Comparison of ENCODE assay signal across 8 cellular contexts in the genomic region with DNA sequence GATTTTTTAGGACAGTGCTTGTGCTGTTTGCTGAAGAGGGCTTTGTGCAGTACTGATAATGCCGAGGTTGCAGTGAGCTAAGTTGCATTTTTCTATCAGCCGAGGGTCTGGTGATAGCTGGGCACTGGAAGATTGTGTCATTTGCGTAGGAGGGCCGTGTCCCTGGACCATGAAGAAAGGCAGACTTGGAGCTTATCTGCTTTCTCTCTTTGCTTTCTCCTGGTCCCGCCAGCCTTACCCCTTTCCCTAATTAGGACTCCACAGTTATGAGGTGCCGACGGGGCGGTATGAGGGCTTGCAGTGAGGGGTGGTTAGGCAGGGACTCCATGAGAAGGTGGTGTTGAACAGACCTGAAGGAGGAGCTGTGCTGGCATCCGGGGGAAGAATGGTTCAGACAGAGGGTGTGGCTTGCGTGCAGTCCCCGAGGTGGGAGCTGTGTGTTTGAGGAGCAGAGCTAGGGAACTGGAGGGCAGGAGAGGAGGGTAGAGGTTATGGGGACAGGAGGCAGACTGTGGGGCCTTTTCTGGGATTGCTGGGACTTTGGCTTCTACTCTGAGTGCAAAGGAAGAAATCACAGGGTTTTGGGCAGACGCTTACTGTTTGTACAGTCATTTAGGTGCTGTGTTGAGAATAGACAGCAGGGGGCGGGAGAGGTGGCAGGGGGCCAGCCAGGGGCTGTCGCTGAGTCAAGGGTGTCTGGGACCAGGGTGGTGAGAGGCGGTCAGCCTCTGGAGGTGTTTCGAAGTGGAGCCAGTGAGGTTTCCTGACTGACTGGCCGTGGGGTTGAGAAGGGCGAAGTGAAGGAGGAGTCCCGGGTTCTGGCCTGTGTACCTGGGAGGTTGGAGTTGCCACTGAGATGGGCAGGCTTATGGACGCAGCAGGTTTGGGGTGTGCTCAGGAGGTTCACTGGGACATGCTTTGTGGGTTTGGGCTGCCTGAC. TPM values are rescaled to one million over a fixed set of nuclear protein-coding genes. Genes with fewer than 3 reads are reported as not detected.
DNase-seq lines count a peak whose midpoint lies in the region; ATAC-seq and TF ChIP-seq lines count a peak whose summit lies in the region.

No MANE protein-coding gene starts in this region.

- WGBS in upper lobe of left lung, 2 donors, result 31 to 43% methylated on average over 20 of the region's 20 CpGs

- POLR2A ChIA-PET in HEK293 (lab: Yijun Ruan, JAX), result interaction anchor here (0.6 kb wide), 1 partner anchor 17 kb away, joined by 4 read pairs; no protein-coding TSS in a partner anchor

- H3K79me2 ChIP-seq in DND-41 (ENCODE audit: insufficient read depth, low read length), result no peaks in the 10 kb centered on the region
- H3K79me2 ChIP-seq in parathyroid adenoma, result no peaks in the 10 kb centered on the region

- no peak for TF ChIP-seq POLR2A in upper lobe of left lung (IDR thresholded peaks at IDR 0.05)

- DNase-seq in DND-41 (peak; percentile 50), NOMO-1 treated with dmso at 0.1 percent for 144 hours (lab: John Stamatoyannopoulos, UW; ENCODE audit: unreplicated experiment) (peak; percentile 62), fibroblast of pulmonary artery (ENCODE audit: low read depth) (peak; percentile 58), upper lobe of left lung (peak; percentile 74 to 89), SHP77 treated with DMSO at 0.1 percent for 48 hours (lab: John Stamatoyannopoulos, UW) (no peak)
- DNase-seq in activated T-cell treated with anti-CD3 and anti-CD28 coated beads, Interleukin-2, amount 50 U/mL, for 1 hour, result peak; percentile 64

- H3K4me1 ChIP-seq in DND-41 (ENCODE audit: insufficient read depth, low read length) (peaks cover 12% of the 10 kb centered on the region), HEK293 (ENCODE audit: control insufficient read depth, insufficient read depth, low read length) (no peaks in the 10 kb centered on the region; the same call in 1 of the 2 replicates), parathyroid adenoma (peaks cover 3% of the 10 kb centered on the region), upper lobe of left lung (peaks cover 29 to 40% (median 33%) of the 10 kb centered on the region in 4 donors)

- no peak overlapping the region for H3K27ac ChIP-seq in DND-41 (ENCODE audit: low read length)
- no peak overlapping the region for H3K27ac ChIP-seq in HEK293 (ENCODE audit: extremely low read depth, low read depth, low read length)
- H3K27ac ChIP-seq in parathyroid adenoma, result no peak overlapping the region
- peak overlapping the region in 1 of 4 donors; percentile 36 for H3K27ac ChIP-seq in upper lobe of left lung

- CTCF ChIA-PET in HEK293 (lab: Yijun Ruan, JAX), result interaction anchor here (0.5 to 5.3 kb wide), 36 partner anchors 8 to 1049 kb away, joined by 3 to 35 read pairs (median 4); no protein-coding TSS in a partner anchor

- TF ChIP-seq EP300 in upper lobe of left lung (IDR thresholded peaks at IDR 0.05), result no peak

- TF ChIP-seq CTCF in DND-41 (IDR thresholded peaks at IDR 0.05; ENCODE audit: borderline replicate concordance, extremely low read depth, low read length, poor library complexity, severe bottlenecking) (peak; percentile 57), HEK293 (tag by site-specific recombination; IDR thresholded peaks at IDR 0.05) (peak; percentile 83), fibroblast of pulmonary artery (IDR thresholded peaks at IDR 0.05; ENCODE audit: low read length, missing control alignments) (peak; percentile 55), parathyroid adenoma (IDR thresholded peaks at IDR 0.05) (peak; percentile 32), upper lobe of left lung (IDR thresholded peaks at IDR 0.05) (peak; percentile 21 to 79 (median 54))

- H2AFZ ChIP-seq in DND-41 (ENCODE audit: low read depth, low read length) (no peak overlapping the region), parathyroid adenoma (peak overlapping the region; percentile 75)

- H3K27me3 ChIP-seq in DND-41 (ENCODE audit: insufficient read depth, low read length, poor library complexity) (no peaks in the 10 kb centered on the region), parathyroid adenoma (ENCODE audit: control insufficient read depth, insufficient read depth, low read length) (no peaks in the 10 kb centered on the region), upper lobe of left lung (no peaks in the 10 kb centered on the region)

- H4K20me1 ChIP-seq in DND-41 (ENCODE audit: insufficient read depth, low read length), result 0 out of 2 replicates have a peak, but pooled peaks cover 3% of the 10 kb centered on the region

- ATAC-seq in DND-41 (ENCODE audit: insufficient read depth, low read depth) (peak; percentile 57), upper lobe of left lung (ENCODE audit: low FRiP score in 2 of 2) (peak; percentile 47 to 82)

- H3K4me2 ChIP-seq in DND-41 (ENCODE audit: insufficient read depth, low read length) (no peak overlapping the region), parathyroid adenoma (ENCODE audit: low read length) (peak overlapping the region; percentile 53)

- H3K9me3 ChIP-seq in DND-41 (ENCODE audit: insufficient read depth, low read length, severe bottlenecking), result no peaks in the 10 kb centered on the region
- no peaks in the 10 kb centered on the region for H3K9me3 ChIP-seq in HEK293 (ENCODE audit: control insufficient read depth, insufficient read depth, low read depth, low read length)
- no peaks in the 10 kb centered on the region for H3K9me3 ChIP-seq in parathyroid adenoma (ENCODE audit: control insufficient read depth, low read length)
- no peaks in the 10 kb centered on the region for H3K9me3 ChIP-seq in upper lobe of left lung

- H3K4me3 ChIP-seq in DND-41 (ENCODE audit: low read depth in 1 of 2, low read length in 2 of 2) (no peak overlapping the region), HEK293 (ENCODE audit: low read depth, low read length) (no peak overlapping the region; the same call in 1 of the 2 replicates), fibroblast of pulmonary artery (replicated peaks; ENCODE audit: low read depth, low read length) (peak overlapping the region; percentile 40), parathyroid adenoma (ENCODE audit: low read depth, low read length) (no peak overlapping the region), upper lobe of left lung (peak overlapping the region in 1 of 4 donors; percentile 23)

- no peak overlapping the region for H3K9ac ChIP-seq in DND-41 (ENCODE audit: low read depth, low read length)
- H3K9ac ChIP-seq in parathyroid adenoma, result no peak overlapping the region

- H3K36me3 ChIP-seq in DND-41 (ENCODE audit: insufficient read depth, low read length) (no peaks in the 10 kb centered on the region), HEK293 (ENCODE audit: control insufficient read depth in 2 of 2, insufficient read depth in 1 of 2, low read length in 2 of 2) (peaks cover 0 to 2% of the 10 kb centered on the region in 2 experiments; a peak in 1 of 3 replicates), parathyroid adenoma (ENCODE audit: control insufficient read depth, insufficient read depth, low read length) (no peaks in the 10 kb centered on the region), upper lobe of left lung (peaks cover 0 to 28% (median 5%) of the 10 kb centered on the region in 4 donors)

TF ChIP-seq in HEK293, 187 proteins besides CTCF, POLR2A, EP300 and RAD21 (continues in another document):
- TF ChIP-seq SP7 (tag by site-specific recombination; IDR thresholded peaks at IDR 0.05) (0 out of 2 replicates have a peak, but pooled peaks have one; percentile 22), ZNF169 (tag by site-specific recombination; IDR thresholded peaks at IDR 0.05) (no peak), ZNF660 (tag by site-specific recombination; IDR thresholded peaks at IDR 0.05) (no peak), ZIC2 (tag by site-specific recombination; IDR thresholded peaks at IDR 0.05) (peak; percentile 45; the same call in 1 of the 2 replicates), ZNF350 (tag by site-specific recombination; IDR thresholded peaks at IDR 0.05) (no peak), ZNF555 (tag by site-specific recombination; conservative IDR thresholded peaks at IDR 0.05) (no peak), ZNF426 (tag by site-specific recombination; IDR thresholded peaks at IDR 0.05) (no peak), SP2 (tag by site-specific recombination; IDR thresholded peaks at IDR 0.05) (0 out of 2 replicates have a peak, but pooled peaks have one; percentile 6)
- TF ChIP-seq, protein P1, sequence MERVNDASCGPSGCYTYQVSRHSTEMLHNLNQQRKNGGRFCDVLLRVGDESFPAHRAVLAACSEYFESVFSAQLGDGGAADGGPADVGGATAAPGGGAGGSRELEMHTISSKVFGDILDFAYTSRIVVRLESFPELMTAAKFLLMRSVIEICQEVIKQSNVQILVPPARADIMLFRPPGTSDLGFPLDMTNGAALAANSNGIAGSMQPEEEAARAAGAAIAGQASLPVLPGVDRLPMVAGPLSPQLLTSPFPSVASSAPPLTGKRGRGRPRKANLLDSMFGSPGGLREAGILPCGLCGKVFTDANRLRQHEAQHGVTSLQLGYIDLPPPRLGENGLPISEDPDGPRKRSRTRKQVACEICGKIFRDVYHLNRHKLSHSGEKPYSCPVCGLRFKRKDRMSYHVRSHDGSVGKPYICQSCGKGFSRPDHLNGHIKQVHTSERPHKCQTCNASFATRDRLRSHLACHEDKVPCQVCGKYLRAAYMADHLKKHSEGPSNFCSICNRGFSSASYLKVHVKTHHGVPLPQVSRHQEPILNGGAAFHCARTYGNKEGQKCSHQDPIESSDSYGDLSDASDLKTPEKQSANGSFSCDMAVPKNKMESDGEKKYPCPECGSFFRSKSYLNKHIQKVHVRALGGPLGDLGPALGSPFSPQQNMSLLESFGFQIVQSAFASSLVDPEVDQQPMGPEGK (tag by site-specific recombination; IDR thresholded peaks at IDR 0.05), result peak; percentile 68
- TF ChIP-seq, protein P2, sequence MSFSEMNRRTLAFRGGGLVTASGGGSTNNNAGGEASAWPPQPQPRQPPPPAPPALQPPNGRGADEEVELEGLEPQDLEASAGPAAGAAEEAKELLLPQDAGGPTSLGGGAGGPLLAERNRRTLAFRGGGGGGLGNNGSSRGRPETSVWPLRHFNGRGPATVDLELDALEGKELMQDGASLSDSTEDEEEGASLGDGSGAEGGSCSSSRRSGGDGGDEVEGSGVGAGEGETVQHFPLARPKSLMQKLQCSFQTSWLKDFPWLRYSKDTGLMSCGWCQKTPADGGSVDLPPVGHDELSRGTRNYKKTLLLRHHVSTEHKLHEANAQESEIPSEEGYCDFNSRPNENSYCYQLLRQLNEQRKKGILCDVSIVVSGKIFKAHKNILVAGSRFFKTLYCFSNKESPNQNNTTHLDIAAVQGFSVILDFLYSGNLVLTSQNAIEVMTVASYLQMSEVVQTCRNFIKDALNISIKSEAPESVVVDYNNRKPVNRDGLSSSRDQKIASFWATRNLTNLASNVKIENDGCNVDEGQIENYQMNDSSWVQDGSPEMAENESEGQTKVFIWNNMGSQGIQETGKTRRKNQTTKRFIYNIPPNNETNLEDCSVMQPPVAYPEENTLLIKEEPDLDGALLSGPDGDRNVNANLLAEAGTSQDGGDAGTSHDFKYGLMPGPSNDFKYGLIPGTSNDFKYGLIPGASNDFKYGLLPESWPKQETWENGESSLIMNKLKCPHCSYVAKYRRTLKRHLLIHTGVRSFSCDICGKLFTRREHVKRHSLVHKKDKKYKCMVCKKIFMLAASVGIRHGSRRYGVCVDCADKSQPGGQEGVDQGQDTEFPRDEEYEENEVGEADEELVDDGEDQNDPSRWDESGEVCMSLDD (tag by site-specific recombination; IDR thresholded peaks at IDR 0.05), result no peak

RNA-seq across cellular contexts. Expression of gene PRF1, which starts 43.4 kb away (rescaled TPM):
- 10 to 100 TPM in 5 of 6 donors, 1 to 10 TPM in 1; 6.3 to 26.9 (median 15.9) TPM for total RNA-seq in upper lobe of left lung

Comparison
In these comparisons a context has a peak if more than half of its experiments do, and no peak if none do; other contexts are left out.
1. CTCF ChIP-seq: peak in every context shown above with its lines; median percentile 83 in HEK293; 57 in DND-41; 55 in fibroblast of pulmonary artery; 54 in upper lobe of left lung; 32 in parathyroid adenoma.